14 cellular contexts compared by ENCODE assay signal in genomic region chr5:132416306-132417009, GRCh38. TPM values are rescaled to one million over a fixed set of nuclear protein-coding genes. Genes with fewer than 3 reads are reported as not detected.
DNase-seq lines count a peak whose midpoint lies in the region; ATAC-seq and TF ChIP-seq lines count a peak whose summit lies in the region.
"Had no signal": no experiment of that assay in that cellular context is flagged by ENCODE, and none has a peak within 500 bp of the region (broad histone marks: within the 10 kb centered on the region; RNA-seq: fewer than 3 reads in every experiment).

No MANE protein-coding gene starts in this region.

- no peaks in the 10 kb centered on the region for H3K27me3 ChIP-seq in mesenchymal stem cell (ENCODE audit: control insufficient read depth in 1 of 2, insufficient read depth in 1 of 2, low read length in 2 of 2)
- no peaks in the 10 kb centered on the region for H3K27me3 ChIP-seq in thoracic aorta (replicated peaks; ENCODE audit: insufficient read depth)

- H3K79me1 ChIP-seq in mesenchymal stem cell (replicated peaks; ENCODE audit: low read length, poor library complexity, severe bottlenecking) = peaks cover 5% of the 10 kb centered on the region

- no peak overlapping the region for H2BK5ac ChIP-seq in mesenchymal stem cell (ENCODE audit: low read depth, low read length, poor library complexity, severe bottlenecking)

- H3K23ac ChIP-seq in mesenchymal stem cell (ENCODE audit: low read length in 2 of 2) = no peak overlapping the region

- peaks cover 97% of the 10 kb centered on the region for H3K4me1 Mint-ChIP-seq in activated naive CD8-positive, alpha-beta T cell treated with anti-CD3 and anti-CD28 coated beads, Interleukin-2, amount 50 U/mL, for 24 hours

- no peak overlapping the region for H2BK12ac ChIP-seq in mesenchymal stem cell (ENCODE audit: low read length in 2 of 2)

- no peaks in the 10 kb centered on the region for H3K9me3 Mint-ChIP-seq in activated naive CD8-positive, alpha-beta T cell treated with anti-CD3 and anti-CD28 coated beads, Interleukin-2, amount 50 U/mL, for 24 hours
- H3K9me3 Mint-ChIP-seq: HFFc6 had no signal

- H4K8ac ChIP-seq in mesenchymal stem cell (ENCODE audit: low read length) = no peak overlapping the region

- no peaks in the 10 kb centered on the region for H3K9me3 ChIP-seq in mesenchymal stem cell (ENCODE audit: control insufficient read depth, low read length)
- no peaks in the 10 kb centered on the region for H3K9me3 ChIP-seq in thoracic aorta

- H3K36me3 Mint-ChIP-seq in activated naive CD8-positive, alpha-beta T cell treated with anti-CD3 and anti-CD28 coated beads, Interleukin-2, amount 50 U/mL, for 24 hours (ENCODE audit: low read depth) = peaks cover 23% of the 10 kb centered on the region

- peak overlapping the region; percentile 52 for H3K9ac ChIP-seq in mesenchymal stem cell (ENCODE audit: low read length)

- H3K27ac ChIP-seq in mesenchymal stem cell (ENCODE audit: low read length, poor library complexity, severe bottlenecking) (no peak overlapping the region), thoracic aorta (peak overlapping the region; percentile 61 to 91)

- peak; percentile 24 for DNase-seq in activated effector memory CD4-positive, alpha-beta T cell treated with anti-CD3 and anti-CD28 coated beads, Interleukin-2, amount 50 U/mL, for 16 hours
- DNase-seq in activated effector memory CD4-positive, alpha-beta T cell treated with Interleukin-2 at 50 U/mL for 16 hours = no peak
- DNase-seq in activated naive CD8-positive, alpha-beta T cell treated with anti-CD3 and anti-CD28 coated beads, Interleukin-2, amount 50 U/mL, for 24 hours = no peak
- no peak for DNase-seq in mesenchymal stem cell
- no peak for DNase-seq in thoracic aorta (ENCODE audit: low spot score)
- DNase-seq in mesenteric fat pad (ENCODE audit: low spot score) = no peak
- DNase-seq in NCI-H2171 (lab: John Stamatoyannopoulos, UW) = no peak
- DNase-seq: activated T-cell treated with anti-CD3 and anti-CD28 coated beads for 4 hours; foreskin melanocyte; HFFc6; NCI-H1048; NCI-H226; stimulated activated naive CD8-positive, alpha-beta T cell treated with anti-CD3 and anti-CD28 coated beads, Interleukin-15, Interleukin-2, amounts not matched to agents 100 U/mL and 50 U/mL, for 24 hours had no signal

- H3K36me3 ChIP-seq in mesenchymal stem cell (ENCODE audit: control insufficient read depth in 1 of 2, insufficient read depth in 2 of 2, low read depth in 1 of 2, low read length in 2 of 2) (peaks cover 0 to 13% of the 10 kb centered on the region in 2 experiments), thoracic aorta (no peaks in the 10 kb centered on the region)

- H3K4me2 ChIP-seq in mesenchymal stem cell (ENCODE audit: low read length, poor library complexity, severe bottlenecking) = no peak overlapping the region

- no peak overlapping the region for H2BK15ac ChIP-seq in mesenchymal stem cell (ENCODE audit: low read depth, poor library complexity, severe bottlenecking)

- WGBS in mesenchymal stem cell = 98% methylated on average over 5 of the region's 6 CpGs

- H3K4me1 ChIP-seq in mesenchymal stem cell (ENCODE audit: control insufficient read depth, insufficient read depth, low read depth, low read length) (peaks cover 18% of the 10 kb centered on the region), thoracic aorta (ENCODE audit: control insufficient read depth in 1 of 2, low read depth in 2 of 2) (peaks cover 77 to 99% of the 10 kb centered on the region in 2 donors)

- H3K14ac ChIP-seq in mesenchymal stem cell (ENCODE audit: low read length in 2 of 2) = no peak overlapping the region

- H3K4me3 Mint-ChIP-seq in activated naive CD8-positive, alpha-beta T cell treated with anti-CD3 and anti-CD28 coated beads, Interleukin-2, amount 50 U/mL, for 24 hours = no peak overlapping the region
- H3K4me3 Mint-ChIP-seq: HFFc6 had no signal

- no peak for TF ChIP-seq CTCF in thoracic aorta (IDR thresholded peaks at IDR 0.05)

- no peak for ATAC-seq in activated naive CD8-positive, alpha-beta T cell treated with anti-CD3 and anti-CD28 coated beads, Interleukin-2, amount 50 U/mL, for 24 hours
- ATAC-seq in thoracic aorta (ENCODE audit: insufficient number of reproducible peaks, low FRiP score, low read depth) = no peak
- no peak for ATAC-seq in GM19351 (IDR thresholded peaks at IDR 0.05; ENCODE audit: unreplicated experiment)
- ATAC-seq: stimulated activated naive CD8-positive, alpha-beta T cell treated with anti-CD3 and anti-CD28 coated beads, Interleukin-15, Interleukin-2, amounts not matched to agents 100 U/mL and 50 U/mL, for 24 hours had no signal

- peak overlapping the region; percentile 57 for H3K27ac Mint-ChIP-seq in activated naive CD8-positive, alpha-beta T cell treated with anti-CD3 and anti-CD28 coated beads, Interleukin-2, amount 50 U/mL, for 24 hours
- H3K27ac Mint-ChIP-seq: HFFc6 had no signal

- no peak overlapping the region for H3K4ac ChIP-seq in mesenchymal stem cell (ENCODE audit: low read depth in 1 of 2, low read length in 2 of 2)

- H2BK120ac ChIP-seq in mesenchymal stem cell (ENCODE audit: low read depth, low read length) = no peak overlapping the region

- no peak overlapping the region for H2AFZ ChIP-seq in mesenchymal stem cell (ENCODE audit: low read depth, low read length)

- H3K4me3 ChIP-seq in mesenchymal stem cell (ENCODE audit: insufficient read depth in 1 of 2, low read depth in 1 of 2, low read length in 2 of 2) (no peak overlapping the region), thoracic aorta (no peak overlapping the region)

- H3K18ac ChIP-seq in mesenchymal stem cell (ENCODE audit: low read depth in 1 of 2, low read length in 2 of 2) = no peak overlapping the region

- H3K27me3 Mint-ChIP-seq in activated naive CD8-positive, alpha-beta T cell treated with anti-CD3 and anti-CD28 coated beads, Interleukin-2, amount 50 U/mL, for 24 hours = no peaks in the 10 kb centered on the region

- H2AK5ac ChIP-seq in mesenchymal stem cell (ENCODE audit: low read length, severe bottlenecking) = no peak overlapping the region

- no peak overlapping the region for H4K91ac ChIP-seq in mesenchymal stem cell (ENCODE audit: low read length)

RNA-seq across cellular contexts. Expression of gene SLC22A5, which starts 46.9 kb away (rescaled TPM):
- polyA plus RNA-seq in mesenchymal stem cell (2013, experiment 1 of 2) = 1.7 TPM
- 1.7 TPM for polyA plus RNA-seq in mesenchymal stem cell (2013, experiment 2 of 2)
- total RNA-seq in thoracic aorta (10 to 100 TPM; 24.9 to 30.8 TPM), mesenteric fat pad (20.6 TPM)
